ENCODE assay signal across 25 cellular contexts in genomic region chr18:74142251-74142650, GRCh38. TPM values are rescaled to one million over a fixed set of nuclear protein-coding genes. Genes with fewer than 3 reads are reported as not detected.
"Had no signal": no experiment of that assay in that cellular context is flagged by ENCODE, and none has a peak within 500 bp of the region (broad histone marks: within the 10 kb centered on the region; RNA-seq: fewer than 3 reads in every experiment).

No MANE protein-coding gene starts in this region.

- H3K27ac ChIP-seq: cardiac muscle cell, gastroesophageal sphincter, left ventricle myocardium inferior, thoracic aorta, vagina had no signal

- H3K27me3 Mint-ChIP-seq: activated naive CD8-positive, alpha-beta T cell had no signal

- H3K4me3 ChIP-seq: cardiac muscle cell, gastroesophageal sphincter, left ventricle myocardium inferior, thoracic aorta, vagina had no signal

- H3K27ac Mint-ChIP-seq: activated B cell treated with CpG ODN at 0.5 μM for 24 hours; activated CD4-positive, alpha-beta T cell treated with anti-CD3 and anti-CD28 coated beads for 36 hours; activated naive CD8-positive, alpha-beta T cell; activated T-helper 2 cell treated with anti-CD3 and anti-CD28 coated beads, Interferon-gamma antibody, Interleukin-2, Interleukin-4, amounts not matched to agents 10 μg/mL and 5 μg/mL and 100 μg/mL, durations not matched to agents 14 hours and 24 hours and 36 hours; natural killer cell; stimulated activated naive B cell treated with anti-CD40 and anti-IgM and Interleukin-4, amounts not matched to agents 10 μg/mL and 1 μg/mL and 100 μg/mL, for 72 hours; type B pancreatic cell had no signal

- H3K4me3 Mint-ChIP-seq: activated B cell treated with CpG ODN at 0.5 μM for 24 hours; activated CD4-positive, alpha-beta T cell treated with anti-CD3 and anti-CD28 coated beads for 36 hours; activated naive CD8-positive, alpha-beta T cell; activated T-cell treated with anti-CD3 and anti-CD28 coated beads, Interleukin-2, amount 50 U/mL, for 4 hours; natural killer cell; stimulated activated naive B cell treated with anti-CD40 and anti-IgM and Interleukin-4, amounts not matched to agents 10 μg/mL and 1 μg/mL and 100 μg/mL, for 72 hours; type B pancreatic cell had no signal

- H3K9me3 Mint-ChIP-seq: activated B cell treated with CpG ODN at 0.5 μM for 24 hours; activated T-cell treated with anti-CD3 and anti-CD28 coated beads, Interleukin-2, amount 50 U/mL, for 4 hours; activated T-helper 2 cell treated with anti-CD3 and anti-CD28 coated beads, Interferon-gamma antibody, Interleukin-2, Interleukin-4, amounts not matched to agents 10 μg/mL and 5 μg/mL and 100 μg/mL, durations not matched to agents 14 hours and 24 hours and 36 hours; natural killer cell; stimulated activated naive B cell treated with anti-CD40 and anti-IgM and Interleukin-4, amounts not matched to agents 10 μg/mL and 1 μg/mL and 100 μg/mL, for 72 hours; type B pancreatic cell had no signal

- H3K27me3 ChIP-seq: vagina had no signal

- H3K36me3 Mint-ChIP-seq: natural killer cell; stimulated activated naive B cell treated with anti-CD40 and anti-IgM and Interleukin-4, amounts not matched to agents 10 μg/mL and 1 μg/mL and 100 μg/mL, for 72 hours; type B pancreatic cell had no signal

- H3K36me3 ChIP-seq: cardiac muscle cell, gastroesophageal sphincter, left ventricle myocardium inferior, thoracic aorta, vagina had no signal

- DNase-seq: activated B cell treated with CpG ODN at 0.5 μM for 24 hours; activated CD4-positive, alpha-beta T cell treated with anti-CD3 and anti-CD28 coated beads for 36 hours; activated CD4-positive, alpha-beta T cell treated with anti-CD3 and anti-CD28 coated beads, Interleukin-2, amount 50 U/mL, for 4 hours; activated CD8-positive, alpha-beta memory T cell treated with anti-CD3 and anti-CD28 coated beads for 24 hours; activated CD8-positive, alpha-beta memory T cell treated with anti-CD3 and anti-CD28 coated beads, Interleukin-2, amount 50 U/mL, for 4 hours; activated naive CD4-positive, alpha-beta T cell; activated T-cell treated with anti-CD3 and anti-CD28 coated beads, Interleukin-2, amount 50 U/mL, for 4 hours; dermis blood vessel endothelial cell; effector CD8-positive, alpha-beta T cell; hypothalamus; left ventricle myocardium inferior; midbrain; natural killer cell; stimulated activated CD4-positive, alpha-beta T cell treated with anti-CD3 and anti-CD28 coated beads, Interleukin-2, amount 100 ng/mL, for 48 hours; stimulated activated CD8-positive, alpha-beta memory T cell treated with anti-CD3 and anti-CD28 coated beads, Interleukin-4, amount 100 ng/mL, for 48 hours; stimulated activated naive B cell treated with anti-CD40 and anti-IgM and Interleukin-4, amounts not matched to agents 10 μg/mL and 1 μg/mL and 100 μg/mL, for 72 hours had no signal

- ATAC-seq: activated CD4-positive, alpha-beta T cell treated with anti-CD3 and anti-CD28 coated beads for 36 hours; activated T-cell treated with anti-CD3 and anti-CD28 coated beads, Interleukin-2, amount 50 U/mL, for 4 hours; gastroesophageal sphincter; natural killer cell; sciatic nerve; stimulated activated naive B cell treated with anti-CD40 and anti-IgM and Interleukin-4, amounts not matched to agents 10 μg/mL and 1 μg/mL and 100 μg/mL, for 72 hours had no signal

- H3K9me3 ChIP-seq: gastroesophageal sphincter, left ventricle myocardium inferior, thoracic aorta, vagina had no signal

RNA-seq across cellular contexts. Expression of gene FBXO15, which starts 5.4 kb away (rescaled TPM):
- total RNA-seq: left ventricle myocardium inferior, posterior vena cava, vagina had no signal
